ENCODE assay signal across 6 cellular contexts in the genomic region with DNA sequence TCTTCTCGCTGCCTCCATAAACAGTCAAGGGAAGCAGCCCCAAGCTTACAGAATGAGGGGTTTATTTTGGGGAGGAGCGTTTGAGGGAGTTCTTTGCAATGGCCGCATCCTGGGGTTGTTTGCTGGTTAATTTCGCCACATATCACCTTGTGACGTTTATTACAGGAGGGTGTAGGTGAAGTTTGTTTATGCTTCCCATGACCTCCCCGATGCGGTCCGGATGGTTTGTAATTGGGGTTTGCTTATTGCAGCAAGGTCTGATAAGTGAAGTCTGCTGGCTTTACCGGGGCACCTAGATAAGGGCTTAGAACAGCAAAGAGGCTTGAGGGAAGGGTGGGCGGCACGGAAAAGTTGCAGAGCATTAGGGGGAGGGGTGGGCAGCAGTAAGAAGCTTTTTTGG.
"Had no signal": no experiment of that assay in that cellular context is flagged by ENCODE, and none has a peak within 500 bp of the region (broad histone marks: within the 10 kb centered on the region; RNA-seq: fewer than 3 reads in every experiment).

No MANE protein-coding gene starts in this region.

- DNase-seq: GOT3, KG1 had no signal

- H3K9me3 Mint-ChIP-seq: H9 had no signal

- H3K4me3 ChIP-seq: K562 had no signal

- H3K4me3 Mint-ChIP-seq: H9 had no signal

- FAIRE-seq: H54, HTR-8/SVneo had no signal
